9 cellular contexts compared by ENCODE assay signal in genomic region chr7:41964354-41964753, GRCh38.
"Had no signal": no experiment of that assay in that cellular context is flagged by ENCODE, and none has a peak within 500 bp of the region (broad histone marks: within the 10 kb centered on the region; RNA-seq: fewer than 3 reads in every experiment).

No MANE protein-coding gene starts in this region.

- H3K4me1 Mint-ChIP-seq: IgD-negative memory B cell had no signal

- H3K27ac Mint-ChIP-seq: HFFc6, IgD-negative memory B cell had no signal

- H3K4me3 Mint-ChIP-seq: HFFc6, IgD-negative memory B cell had no signal

- DNase-seq: GM23248, GOT3, H7, HFFc6 had no signal

- H3K4me3 ChIP-seq: GM23248, HAP-1 had no signal

- H3K36me3 Mint-ChIP-seq: IgD-negative memory B cell had no signal

- H3K9ac ChIP-seq: GM23248 had no signal

- H3K9me3 Mint-ChIP-seq: HFFc6, IgD-negative memory B cell had no signal

- H3K9me3 ChIP-seq: HAP-1 had no signal

- ATAC-seq: HCT116, HepG2 had no signal

- FAIRE-seq: HepG2 had no signal

- H2AFZ ChIP-seq: GM23248 had no signal

- H3K4me1 ChIP-seq: HAP-1 had no signal

- H3K27ac ChIP-seq: GM23248, HL-60 had no signal
